11 cellular contexts compared by ENCODE assay signal in the genomic region with DNA sequence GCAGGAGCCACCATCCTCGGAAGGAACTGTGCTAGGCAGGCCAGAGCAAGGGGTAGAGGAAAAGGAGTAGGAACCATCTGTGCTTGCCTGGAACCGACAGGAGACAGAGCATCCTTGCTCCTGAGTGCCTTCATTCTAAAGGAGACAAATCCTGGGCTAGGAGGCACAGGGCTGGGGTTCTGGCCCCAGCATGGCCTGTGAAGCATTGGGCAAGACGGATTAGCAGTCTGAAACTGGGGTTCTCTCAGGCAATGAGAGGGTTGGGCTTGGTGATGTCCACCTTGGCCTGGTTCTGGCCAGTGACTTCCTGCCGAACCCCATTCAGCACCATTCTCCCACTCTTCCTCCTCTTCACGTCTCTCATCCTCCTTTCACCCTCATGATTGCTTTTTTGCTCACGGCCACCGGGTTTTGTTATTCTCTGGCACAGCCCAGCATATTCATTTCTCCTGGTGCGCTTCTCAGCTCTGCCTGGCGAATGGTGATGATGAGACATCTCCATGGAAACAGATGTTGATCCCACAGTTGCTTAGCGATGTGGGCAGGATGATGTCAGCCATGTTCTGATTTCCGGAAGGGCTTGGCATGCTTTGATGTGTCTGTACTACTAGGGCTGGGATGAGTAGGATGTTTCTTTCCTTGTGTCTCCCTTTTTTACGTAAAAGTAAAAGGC.
DNase-seq lines count a peak whose midpoint lies in the region; ATAC-seq and TF ChIP-seq lines count a peak whose summit lies in the region.
"Had no signal": no experiment of that assay in that cellular context is flagged by ENCODE, and none has a peak within 500 bp of the region (broad histone marks: within the 10 kb centered on the region; RNA-seq: fewer than 3 reads in every experiment).

No MANE protein-coding gene starts in this region.

- H3K4me1 Mint-ChIP-seq in Calu3 (ENCODE audit: low read depth, unreplicated experiment) = no peaks in the 10 kb centered on the region

- intact Hi-C loops in A673 (cut with micrococcal nuclease; ENCODE audit: unreplicated experiment) = no loop called here
- intact Hi-C loops in lower leg skin (cut with DNase I; ENCODE audit: low total_unique reads) = no loop called here
- intact Hi-C loops in Calu3 (cut with micrococcal nuclease; ENCODE audit: unreplicated experiment) = no loop called here

- H3K4me3 ChIP-seq in A673 (ENCODE audit: low read depth, low read length, poor library complexity, severe bottlenecking) (no peak overlapping the region), lower leg skin (ENCODE audit: low read depth, poor library complexity, severe bottlenecking) (no peak overlapping the region)

- H3K36me3 ChIP-seq in A673 (ENCODE audit: insufficient read depth, low read length, poor library complexity, severe bottlenecking) = no peaks in the 10 kb centered on the region

- TF ChIP-seq CTCF in A673 (conservative IDR thresholded peaks at IDR 0.05; ENCODE audit: low read depth, low read length) (no peak), lower leg skin (IDR thresholded peaks at IDR 0.05) (no peak), Calu3 (IDR thresholded peaks at IDR 0.05; ENCODE audit: unreplicated experiment) (no peak)

- H3K4me3 Mint-ChIP-seq in Calu3 (ENCODE audit: low read depth, unreplicated experiment) = no peak overlapping the region

- H3K9me3 Mint-ChIP-seq in Calu3 (ENCODE audit: low read depth, unreplicated experiment) = no peaks in the 10 kb centered on the region

- no peak for TF ChIP-seq POLR2A in lower leg skin (IDR thresholded peaks at IDR 0.05)

- no peak for ATAC-seq in HG03108 (IDR thresholded peaks at IDR 0.05; ENCODE audit: unreplicated experiment)

- BruUV-seq in A673 (replicated peaks; lab: Mats Ljungman, UMichigan) = no TSS peak
- BruUV-seq in Calu3 (replicated peaks; lab: Mats Ljungman, UMichigan) = no TSS peak

- no peaks in the 10 kb centered on the region for H3K36me3 Mint-ChIP-seq in Calu3 (ENCODE audit: insufficient read depth, unreplicated experiment)

- no peak overlapping the region for H3K27ac ChIP-seq in A673 (ENCODE audit: low read depth, low read length, poor library complexity, severe bottlenecking)

- H3K4me1 ChIP-seq in A673 (ENCODE audit: insufficient read depth, low read length, poor library complexity, severe bottlenecking) = no peaks in the 10 kb centered on the region
- H3K4me1 ChIP-seq: Caco-2 had no signal

- H3K27me3 ChIP-seq in A673 (replicated peaks; ENCODE audit: insufficient read depth, low read depth, low read length, poor library complexity) = no peaks in the 10 kb centered on the region

- POLR2A ChIA-PET in A673 (lab: Charles Lee; ENCODE audit: low non-redundant PET) = no interaction called here

- no peaks in the 10 kb centered on the region for H3K9me3 ChIP-seq in A673 (ENCODE audit: low read depth, low read length, poor library complexity, severe bottlenecking)
- H3K9me3 ChIP-seq: Caco-2 had no signal

- CTCF ChIA-PET in A673 (lab: Charles Lee) (no interaction called here), Calu3 (lab: Charles Lee) (no interaction called here)

- no peak overlapping the region for H3K27ac Mint-ChIP-seq in Calu3 (ENCODE audit: unreplicated experiment)

- peaks cover 76% of the 10 kb centered on the region for H3K27me3 Mint-ChIP-seq in Calu3 (ENCODE audit: unreplicated experiment)

- DNase-seq in A673 (ENCODE audit: low spot score) = peak; percentile 15
- peak; percentile 30 for DNase-seq in EH (ENCODE audit: low read depth)
- peak in 52 of 58 donors; percentile 9 to 90 (median 59) for DNase-seq in anterior cingulate cortex (lab: John Stamatoyannopoulos, UW)
- DNase-seq in lower leg skin (ENCODE audit: low spot score in 2 of 2) = peak; percentile 13 to 48
- no peak for DNase-seq in Calu3
- no peak for DNase-seq in NCI-H2029 treated with DMSO at 0.1 percent for 48 hours (lab: John Stamatoyannopoulos, UW)
- no peak for DNase-seq in UCSD-AML1 (lab: John Stamatoyannopoulos, UW; ENCODE audit: unreplicated experiment)
- DNase-seq: Caco-2, NCI-H526 treated with DMSO at 0.1 percent for 48 hours, small intestine had no signal

- WGBS in lower leg skin, 2 donors = 73 to 82% methylated on average over 12 of the region's 12 CpGs

Comparison
In these comparisons a context has a peak if more than half of its experiments do, and no peak if none do; other contexts are left out.
1. DNase-seq: peak in A673 (single experiment), EH (single experiment), anterior cingulate cortex (52 of 58) and lower leg skin (2 of 2); none in Calu3 (single experiment), NCI-H2029 treated with DMSO at 0.1 percent for 48 hours (single experiment) and UCSD-AML1 (single experiment).